25 cellular contexts compared by ENCODE assay signal in the genomic region with DNA sequence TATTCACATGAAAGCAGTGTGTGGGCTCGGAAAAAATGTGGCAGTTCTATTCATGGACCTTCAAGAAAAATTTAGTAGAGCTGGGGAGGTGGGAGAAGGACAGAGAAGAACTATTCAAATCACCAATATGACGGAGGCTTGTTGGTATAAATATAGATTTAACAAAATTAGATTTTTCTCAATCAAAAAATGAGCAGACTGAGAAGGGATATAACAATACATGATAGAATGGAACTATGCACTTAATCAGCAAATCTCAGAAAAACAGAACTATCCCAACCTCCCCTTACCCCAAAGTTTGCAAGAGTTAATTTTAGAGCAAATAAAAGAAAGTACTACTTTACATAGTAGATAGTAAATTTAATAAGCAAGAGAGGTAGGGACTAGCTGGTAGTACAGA.
"Had no signal": no experiment of that assay in that cellular context is flagged by ENCODE, and none has a peak within 500 bp of the region (broad histone marks: within the 10 kb centered on the region; RNA-seq: fewer than 3 reads in every experiment).

No MANE protein-coding gene starts in this region.

- H3K27ac ChIP-seq: epithelial cell of prostate, esophagus squamous epithelium, heart right ventricle, lower lobe of right lung had no signal

- H3K27me3 Mint-ChIP-seq: effector memory CD8-positive, alpha-beta T cell; naive thymus-derived CD8-positive, alpha-beta T cell had no signal

- ATAC-seq: effector memory CD8-positive, alpha-beta T cell; esophagus mucosa; gastrocnemius medialis; heart right ventricle; left cardiac atrium; left lung; left ventricle myocardium superior; lower lobe of right lung; mucosa of descending colon; naive thymus-derived CD8-positive, alpha-beta T cell had no signal

- H3K27ac Mint-ChIP-seq: dendritic cell treated with granulocyte-macrophage colony-stimulating factor and Interleukin-4, amounts not matched to agents 40 ng/mL and 50 ng/mL, for 4 days; effector memory CD8-positive, alpha-beta T cell; endodermal cell; mesothelial cell of epicardium; naive B cell; naive thymus-derived CD8-positive, alpha-beta T cell had no signal

- H3K27me3 ChIP-seq: esophagus squamous epithelium, gastrocnemius medialis, heart right ventricle, left lung had no signal

- H3K4me3 Mint-ChIP-seq: dendritic cell treated with granulocyte-macrophage colony-stimulating factor and Interleukin-4, amounts not matched to agents 40 ng/mL and 50 ng/mL, for 4 days; effector memory CD8-positive, alpha-beta T cell; endodermal cell; mesothelial cell of epicardium; naive B cell; naive thymus-derived CD8-positive, alpha-beta T cell had no signal

- H3K9me3 Mint-ChIP-seq: dendritic cell treated with granulocyte-macrophage colony-stimulating factor and Interleukin-4, amounts not matched to agents 40 ng/mL and 50 ng/mL, for 4 days; effector memory CD8-positive, alpha-beta T cell; endodermal cell; mesothelial cell of epicardium; naive thymus-derived CD8-positive, alpha-beta T cell had no signal

- DNase-seq: cortex of kidney; effector CD8-positive, alpha-beta T cell; effector memory CD8-positive, alpha-beta T cell; endodermal cell; erythroblast; esophagus squamous epithelium; foreskin fibroblast; foreskin melanocyte; gastrocnemius medialis; glutamatergic neuron; head of caudate nucleus; heart right ventricle; hippocampal formation; left cardiac atrium; left lung; left ventricle myocardium superior; lower lobe of right lung; mesenchymal stem cell; mucosa of descending colon; naive B cell; naive thymus-derived CD8-positive, alpha-beta T cell had no signal

- H3K4me3 ChIP-seq: esophagus squamous epithelium, gastrocnemius medialis, heart right ventricle, left lung, lower lobe of right lung, mucosa of descending colon had no signal

- H3K36me3 Mint-ChIP-seq: mesothelial cell of epicardium; naive B cell; naive thymus-derived CD8-positive, alpha-beta T cell had no signal

- H3K9me3 ChIP-seq: esophagus squamous epithelium, gastrocnemius medialis, heart right ventricle, left lung, lower lobe of right lung, mucosa of descending colon had no signal

- H3K36me3 ChIP-seq: esophagus squamous epithelium, gastrocnemius medialis, heart right ventricle, left lung, lower lobe of right lung had no signal
